ENCODE assay signal across 25 cellular contexts in the genomic region with DNA sequence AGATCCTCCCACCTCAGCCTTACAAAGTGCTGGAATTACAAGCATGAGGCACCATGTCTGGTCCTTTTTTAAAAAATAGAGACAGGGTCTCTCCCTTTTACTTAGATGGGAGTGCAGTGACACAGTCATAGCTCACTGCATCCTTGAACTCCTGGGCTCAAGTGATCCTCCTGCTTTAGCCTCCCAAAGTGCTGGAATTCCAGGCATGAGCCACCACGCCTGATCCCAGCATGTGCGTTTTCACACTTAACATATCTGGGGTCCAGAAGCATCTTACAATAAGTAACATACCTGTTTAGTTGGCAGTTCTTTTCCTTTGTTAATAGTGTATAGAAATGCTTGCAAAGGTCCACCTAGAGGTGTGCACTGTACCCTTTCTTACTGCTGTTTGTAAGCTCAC.
DNase-seq lines count a peak whose midpoint lies in the region; ATAC-seq, FAIRE-seq and TF ChIP-seq lines count a peak whose summit lies in the region.
"Had no signal": no experiment of that assay in that cellular context is flagged by ENCODE, and none has a peak within 500 bp of the region (broad histone marks: within the 10 kb centered on the region; RNA-seq: fewer than 3 reads in every experiment).

No MANE protein-coding gene starts in this region.

- no peaks in the 10 kb centered on the region for H4K20me1 ChIP-seq in H1 (replicated peaks in 1 of 2; ENCODE audit: control insufficient read depth in 1 of 2, insufficient read depth in 2 of 2, low read length in 2 of 2)

- intact Hi-C loops in Right ventricle myocardium superior (cut with DNase I) = no loop called here

- H4K5ac ChIP-seq in H1 (ENCODE audit: insufficient read length, low read depth, low read length) = no peak overlapping the region

- no peak overlapping the region for H2AFZ ChIP-seq in H1 (ENCODE audit: low read length)

- H3K4me3 Mint-ChIP-seq in activated naive CD4-positive, alpha-beta T cell treated with anti-CD3 and anti-CD28 coated beads, Interleukin-2, amount 50 U/mL, for 24 hours = peak overlapping the region; percentile 68
- no peak overlapping the region for H3K4me3 Mint-ChIP-seq in T-helper 17 cell
- H3K4me3 Mint-ChIP-seq: brain, H9, WTC11 had no signal

- H3K27ac Mint-ChIP-seq in activated naive CD4-positive, alpha-beta T cell treated with anti-CD3 and anti-CD28 coated beads, Interleukin-2, amount 50 U/mL, for 24 hours = peak overlapping the region; percentile 94
- H3K27ac Mint-ChIP-seq in T-helper 17 cell = peak overlapping the region; percentile 95
- H3K27ac Mint-ChIP-seq: brain had no signal

- H4K91ac ChIP-seq in H1 (replicated peaks; ENCODE audit: insufficient read length, low read length) = no peak overlapping the region

- TF ChIP-seq RAD21 in H1 (IDR thresholded peaks at IDR 0.05 in 1 of 2, conservative IDR thresholded peaks at IDR 0.05 in 1 of 2; ENCODE audit: low read depth in 2 of 2, low read length in 2 of 2) = no peak

- no peak overlapping the region for H2BK120ac ChIP-seq in H1 (replicated peaks; ENCODE audit: low read depth, low read length)

- H3K27me3 Mint-ChIP-seq in activated naive CD4-positive, alpha-beta T cell treated with anti-CD3 and anti-CD28 coated beads, Interleukin-2, amount 50 U/mL, for 24 hours = no peaks in the 10 kb centered on the region
- no peaks in the 10 kb centered on the region for H3K27me3 Mint-ChIP-seq in T-helper 17 cell

- H3K27me3 ChIP-seq in H1 (replicated peaks in 1 of 4; ENCODE audit: control insufficient read depth in 3 of 4, extremely low read depth in 1 of 4, insufficient read depth in 3 of 4, low read length in 3 of 4) (no peaks in the 10 kb centered on the region), thymus (ENCODE audit: control insufficient read depth, insufficient read depth) (no peaks in the 10 kb centered on the region)
- H3K27me3 ChIP-seq: stomach, upper lobe of left lung had no signal

- H2BK20ac ChIP-seq in H1 (ENCODE audit: low read length) = no peak overlapping the region

- no peak for FAIRE-seq in H1 (lab: Jason Lieb, UNC)
- FAIRE-seq: colon, endometrium, small intestine had no signal

- H3K36me3 ChIP-seq in H1 (ENCODE audit: control insufficient read depth in 2 of 4, insufficient read depth in 4 of 4, low read length in 3 of 4) = no peaks in the 10 kb centered on the region
- peaks cover 6% of the 10 kb centered on the region for H3K36me3 ChIP-seq in thymus (ENCODE audit: control insufficient read depth, insufficient read depth)
- H3K36me3 ChIP-seq: upper lobe of left lung had no signal

- no peak overlapping the region for H3K4ac ChIP-seq in H1 (replicated peaks; ENCODE audit: insufficient read length, low read depth, low read length)

- H3K18ac ChIP-seq in H1 (ENCODE audit: extremely low read depth, low read length) = no peak overlapping the region

- peaks cover 21% of the 10 kb centered on the region for H3K36me3 Mint-ChIP-seq in activated naive CD4-positive, alpha-beta T cell treated with anti-CD3 and anti-CD28 coated beads, Interleukin-2, amount 50 U/mL, for 24 hours
- peaks cover 3% of the 10 kb centered on the region for H3K36me3 Mint-ChIP-seq in T-helper 17 cell (ENCODE audit: low read depth)
- H3K36me3 Mint-ChIP-seq: WTC11 had no signal

- no peaks in the 10 kb centered on the region for H3K23me2 ChIP-seq in H1 (ENCODE audit: low read depth, low read length)

- H3K4me2 ChIP-seq in H1 (ENCODE audit: insufficient read depth in 1 of 2, low read depth in 2 of 2, low read length in 2 of 2) = no peak overlapping the region

- no peak overlapping the region for H3K56ac ChIP-seq in H1 (replicated peaks; ENCODE audit: insufficient read length, low read depth, low read length)

- TF ChIP-seq CTCF in H1 (IDR thresholded peaks at IDR 0.05; ENCODE audit: control extremely low read depth in 1 of 3, insufficient read depth in 1 of 3, low read depth in 1 of 3, low read length in 3 of 3) = no peak

- no peak overlapping the region for H3K9ac ChIP-seq in H1 (replicated peaks in 1 of 4; ENCODE audit: extremely low read depth in 1 of 4, low read depth in 3 of 4, low read length in 3 of 4)

- CTCF ChIA-PET in H1 (lab: Charles Lee; ENCODE audit: partially characterized antibody) = interaction anchor here (1.0 to 1.5 kb wide), 3 partner anchors 10 to 93 kb away, joined by 3 to 5 read pairs (median 4); no protein-coding TSS in a partner anchor

- ATAC-seq in T-helper 17 cell (no peak), Right ventricle myocardium superior (ENCODE audit: poor library complexity) (no peak)
- ATAC-seq: left lobe of liver, WTC11 had no signal

- no peak overlapping the region for H3K23ac ChIP-seq in H1 (ENCODE audit: insufficient read length)

- H3K9me3 ChIP-seq in T-helper 17 cell (ENCODE audit: control insufficient read depth, low read length, poor library complexity, severe bottlenecking) (no peaks in the 10 kb centered on the region), H1 (ENCODE audit: insufficient read depth in 2 of 2, low read depth in 1 of 2, low read length in 1 of 2) (no peaks in the 10 kb centered on the region), thymus (ENCODE audit: control insufficient read depth) (no peaks in the 10 kb centered on the region)
- H3K9me3 ChIP-seq: stomach, upper lobe of left lung had no signal

- POLR2A ChIA-PET in H1 (lab: Charles Lee; ENCODE audit: partially characterized antibody) = no interaction called here

- H3K4me3 ChIP-seq in H1 (ENCODE audit: extremely low read depth in 1 of 4, insufficient read depth in 2 of 4, low read depth in 3 of 4, low read length in 4 of 4) (no peak overlapping the region), thymus (ENCODE audit: low read length) (peak overlapping the region; percentile 22)
- H3K4me3 ChIP-seq: stomach, upper lobe of left lung had no signal

- DNase-seq in activated naive CD4-positive, alpha-beta T cell treated with anti-CD3 and anti-CD28 coated beads, Interleukin-2, amount 50 U/mL, for 16 hours = no peak
- no peak for DNase-seq in T-helper 17 cell
- no peak for DNase-seq in H1 (ENCODE audit: low read depth in 1 of 2, low spot score in 2 of 2)
- DNase-seq in Right ventricle myocardium superior = no peak
- DNase-seq in GM19240 (ENCODE audit: insufficient read length, low spot score) = no peak
- no peak for DNase-seq in stimulated activated CD4-positive, alpha-beta T cell treated with anti-CD3 and anti-CD28 coated beads, Interleukin-12 subunit alpha, Interleukin-12 subunit beta, amount 100 ng/mL, for 4 hours
- DNase-seq: DMS79; H9; KG1; MV-4-11; NCI-H1694 treated with DMSO at 0.1 percent for 48 hours; NCI-H2227 treated with DMSO at 0.1 percent for 48 hours; NCI-H774; SHP77 treated with DMSO at 0.1 percent for 48 hours; small intestine; stimulated activated CD4-positive, alpha-beta T cell treated with anti-CD3 and anti-CD28 coated beads, Interleukin-2, amount 100 ng/mL, for 48 hours; stomach; upper lobe of left lung had no signal

- no peaks in the 10 kb centered on the region for H3K79me2 ChIP-seq in H1 (ENCODE audit: control insufficient read depth in 1 of 2, insufficient read depth in 2 of 2, low read length in 2 of 2)

- H3K4me1 ChIP-seq in H1 (replicated peaks in 1 of 4; ENCODE audit: control insufficient read depth in 3 of 4, insufficient read depth in 4 of 4, low read length in 3 of 4) = peaks cover 0 to 5% (median 2%) of the 10 kb centered on the region in 4 experiments; a peak in 3 of 7 replicates
- H3K4me1 ChIP-seq in thymus (ENCODE audit: control insufficient read depth, insufficient read depth, low read length) = peaks cover 48% of the 10 kb centered on the region

- H2BK12ac ChIP-seq in H1 (ENCODE audit: low read depth, low read length) = no peak overlapping the region

- no peaks in the 10 kb centered on the region for H3K9me3 Mint-ChIP-seq in activated naive CD4-positive, alpha-beta T cell treated with anti-CD3 and anti-CD28 coated beads, Interleukin-2, amount 50 U/mL, for 24 hours
- H3K9me3 Mint-ChIP-seq: H9, WTC11 had no signal

- no peak overlapping the region for H3K27ac ChIP-seq in H1 (ENCODE audit: low read depth, low read length)
- peak overlapping the region; percentile 54 for H3K27ac ChIP-seq in thymus (ENCODE audit: low read depth)
- H3K27ac ChIP-seq: stomach, upper lobe of left lung had no signal

- TF ChIP-seq EP300 in H1 (IDR thresholded peaks at IDR 0.05; ENCODE audit: borderline replicate concordance in 1 of 2, low read depth in 2 of 2, low read length in 2 of 2) = no peak

- no peak overlapping the region for H3K14ac ChIP-seq in H1 (ENCODE audit: insufficient read length)

- H2AK5ac ChIP-seq in H1 (ENCODE audit: low read depth, low read length) = no peak overlapping the region

- WGBS in H1 (ENCODE audit: extremely low coverage in 1 of 2, insufficient coverage in 1 of 2, insufficient read length in 1 of 2, insufficient replicate concordance in 2 of 2, low coverage in 1 of 2, low lambda C conversion rate in 2 of 2, missing lambda C conversion rate in 1 of 2), 2 experiments = 93% methylated on average over 2 of the region's 2 CpGs; no CpG with 5 or more reads in 1 of the 2 experiments
- 94% methylated on average over 2 of the region's 2 CpGs for WGBS in thymus

- no peaks in the 10 kb centered on the region for H3K79me1 ChIP-seq in H1 (ENCODE audit: low read depth, low read length)

- H3K4me1 Mint-ChIP-seq in activated naive CD4-positive, alpha-beta T cell treated with anti-CD3 and anti-CD28 coated beads, Interleukin-2, amount 50 U/mL, for 24 hours = peaks cover 76% of the 10 kb centered on the region
- peaks cover 44% of the 10 kb centered on the region for H3K4me1 Mint-ChIP-seq in T-helper 17 cell

- H2BK15ac ChIP-seq in H1 (ENCODE audit: low read length) = no peak overlapping the region

- no peak overlapping the region for H2BK5ac ChIP-seq in H1 (ENCODE audit: low read depth, low read length)

- H4K8ac ChIP-seq in H1 (ENCODE audit: extremely low read depth, insufficient read depth, low read length) = no peak overlapping the region

- TF ChIP-seq POLR2A in H1 (IDR thresholded peaks at IDR 0.05; ENCODE audit: control extremely low read depth in 1 of 2, low read depth in 2 of 2, low read length in 2 of 2) = no peak

TF ChIP-seq in H1, 55 proteins besides CTCF, POLR2A, EP300 and RAD21:
- no peak for TF ChIP-seq PHF8 (conservative IDR thresholded peaks at IDR 0.05; ENCODE audit: low read depth, low read length)
- peak; percentile 18; the same call in 1 of the 2 replicates for TF ChIP-seq TEAD4 (IDR thresholded peaks at IDR 0.05; ENCODE audit: low read depth, low read length)
